24 cellular contexts compared by ENCODE assay signal in genomic region chr7:79598351-79598750, GRCh38.
DNase-seq lines count a peak whose midpoint lies in the region; ATAC-seq lines count a peak whose summit lies in the region.
"Had no signal": no experiment of that assay in that cellular context is flagged by ENCODE, and none has a peak within 500 bp of the region (broad histone marks: within the 10 kb centered on the region; RNA-seq: fewer than 3 reads in every experiment).

No MANE protein-coding gene starts in this region.

- no peaks in the 10 kb centered on the region for H3K36me3 ChIP-seq in CD8-positive, alpha-beta memory T cell (ENCODE audit: insufficient read depth, low read length)
- H3K36me3 ChIP-seq: left lung, neutrophil had no signal

- H3K9me3 Mint-ChIP-seq in CD8-positive, alpha-beta memory T cell, result peaks cover 0 to 32% (median 10%) of the 10 kb centered on the region in 5 donors

- H3K27me3 Mint-ChIP-seq in CD8-positive, alpha-beta memory T cell, result no peaks in the 10 kb centered on the region
- H3K27me3 Mint-ChIP-seq: T-helper 17 cell had no signal

- CTCF ChIA-PET in CD8-positive, alpha-beta memory T cell (lab: Charles Lee), result no interaction called here

- no peaks in the 10 kb centered on the region for H3K4me1 Mint-ChIP-seq in CD8-positive, alpha-beta memory T cell
- H3K4me1 Mint-ChIP-seq: CD14-positive monocyte, T-helper 17 cell had no signal

- H3K27me3 ChIP-seq in CD8-positive, alpha-beta memory T cell (ENCODE audit: insufficient read depth, low read length, poor library complexity, severe bottlenecking), result no peaks in the 10 kb centered on the region
- H3K27me3 ChIP-seq: body of pancreas, foreskin keratinocyte, left lung, neutrophil had no signal

- DNase-seq in DMS79 (lab: John Stamatoyannopoulos, UW), result peak; percentile 86
- peak; percentile 45 to 93 (median 91) for DNase-seq in NCI-H1417 (lab: John Stamatoyannopoulos, UW)
- peak; percentile 89 for DNase-seq in NCI-H345 (lab: John Stamatoyannopoulos, UW)
- peak; percentile 40 for DNase-seq in SHP77 treated with DMSO at 0.1 percent for 48 hours (lab: John Stamatoyannopoulos, UW)
- DNase-seq in stimulated activated CD4-positive, alpha-beta T cell treated with anti-CD3 and anti-CD28 coated beads, Interleukin-4, amount 100 ng/mL, for 24 hours, result no peak
- no peak for DNase-seq in CD8-positive, alpha-beta memory T cell
- DNase-seq in AML-193 (lab: John Stamatoyannopoulos, UW), result no peak
- DNase-seq: activated CD4-positive, alpha-beta T cell treated with anti-CD3 and anti-CD28 coated beads for 4 hours; activated naive CD4-positive, alpha-beta T cell; activated T-cell treated with anti-CD3 and anti-CD28 coated beads, Interleukin-2, amount 50 U/mL, for 4 hours; body of pancreas; effector CD4-positive, alpha-beta T cell; foreskin keratinocyte; hippocampal formation; KG1; left lung; mesendoderm; NCI-H226; stimulated activated CD4-positive, alpha-beta T cell treated with anti-CD3 and anti-CD28 coated beads, Interleukin-1b, Interleukin-23, amount 100 ng/mL, for 48 hours; T-helper 17 cell; trophoblast cell had no signal

- no peak for ATAC-seq in GM19035 (IDR thresholded peaks at IDR 0.05; ENCODE audit: unreplicated experiment)
- ATAC-seq: activated T-cell treated with anti-CD3 and anti-CD28 coated beads, Interleukin-2, amount 50 U/mL, for 4 hours; body of pancreas; foreskin keratinocyte; left lung; T-helper 17 cell had no signal

- POLR2A ChIA-PET in CD8-positive, alpha-beta memory T cell (lab: Charles Lee), result no interaction called here

- H3K27ac ChIP-seq in CD8-positive, alpha-beta memory T cell (ENCODE audit: low read depth, low read length), result no peak overlapping the region
- H3K27ac ChIP-seq: body of pancreas, foreskin keratinocyte, left lung, neutrophil had no signal

- H3K36me3 Mint-ChIP-seq in CD8-positive, alpha-beta memory T cell, result no peaks in the 10 kb centered on the region
- H3K36me3 Mint-ChIP-seq: CD14-positive monocyte had no signal

- no peak overlapping the region for H3K4me3 Mint-ChIP-seq in CD8-positive, alpha-beta memory T cell
- H3K4me3 Mint-ChIP-seq: activated T-cell treated with anti-CD3 and anti-CD28 coated beads, Interleukin-2, amount 50 U/mL, for 4 hours; CD14-positive monocyte; T-helper 17 cell had no signal

- H3K4me3 ChIP-seq in CD8-positive, alpha-beta memory T cell (ENCODE audit: low read length), result no peak overlapping the region
- H3K4me3 ChIP-seq: body of pancreas, left lung had no signal

- no peaks in the 10 kb centered on the region for H3K9me3 ChIP-seq in CD8-positive, alpha-beta memory T cell (ENCODE audit: low read length)
- H3K9me3 ChIP-seq: body of pancreas, left lung, neutrophil had no signal

- H3K4me1 ChIP-seq in CD8-positive, alpha-beta memory T cell (ENCODE audit: insufficient read depth, low read length), result no peaks in the 10 kb centered on the region
- H3K4me1 ChIP-seq: body of pancreas, foreskin keratinocyte, left lung had no signal

- no peak overlapping the region for H3K27ac Mint-ChIP-seq in CD8-positive, alpha-beta memory T cell
- H3K27ac Mint-ChIP-seq: CD14-positive monocyte, T-helper 17 cell had no signal

Comparison
In these comparisons a context has a peak if more than half of its experiments do, and no peak if none do; other contexts are left out.
1. DNase-seq: peak in DMS79 (single experiment), NCI-H1417 (3 of 3), NCI-H345 (single experiment) and SHP77 treated with DMSO at 0.1 percent for 48 hours (single experiment); none in stimulated activated CD4-positive, alpha-beta T cell treated with anti-CD3 and anti-CD28 coated beads, Interleukin-4, amount 100 ng/mL, for 24 hours (single experiment), CD8-positive, alpha-beta memory T cell (0 of 5) and AML-193 (0 of 2).